Comparison of ENCODE assay signal across 27 cellular contexts in the genomic region with DNA sequence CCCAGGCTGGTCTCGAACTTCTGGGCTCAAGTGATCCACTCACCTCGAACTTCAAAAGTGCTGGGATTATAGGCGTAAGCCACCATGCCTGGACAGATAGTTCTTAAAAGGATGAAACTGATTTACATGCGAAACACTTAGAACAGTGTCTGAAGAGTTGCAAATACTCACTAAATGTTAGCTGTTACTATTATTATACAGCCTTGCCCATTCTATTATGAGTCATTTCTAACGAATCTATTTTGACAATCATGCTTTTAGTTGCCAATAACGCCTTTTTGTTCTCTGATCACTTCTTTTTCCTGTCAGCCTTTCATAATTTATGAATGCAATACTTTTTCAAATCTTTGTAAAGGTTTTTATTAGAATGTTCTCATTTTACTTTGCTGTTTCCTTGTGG.
"Had no signal": no experiment of that assay in that cellular context is flagged by ENCODE, and none has a peak within 500 bp of the region (broad histone marks: within the 10 kb centered on the region; RNA-seq: fewer than 3 reads in every experiment).

No MANE protein-coding gene starts in this region.

- H3K4me1 Mint-ChIP-seq: activated T-helper 17 cell treated with anti-CD3 and anti-CD28 coated beads, Interleukin-2, amount 50 U/mL, for 72 hours had no signal

- H3K36me3 Mint-ChIP-seq: activated naive CD4-positive, alpha-beta T cell treated with anti-CD3 and anti-CD28 coated beads, Interleukin-2, amount 50 U/mL, for 72 hours; naive B cell had no signal

- H3K4me2 ChIP-seq: hepatocyte had no signal

- H3K27ac ChIP-seq: breast epithelium, gastroesophageal sphincter, hepatocyte, left ventricle myocardium inferior, pancreas, prostate gland, tibial nerve, VCaP had no signal

- H3K4me3 Mint-ChIP-seq: activated T-helper 17 cell treated with anti-CD3 and anti-CD28 coated beads, Interleukin-2, amount 50 U/mL, for 72 hours; dendritic cell treated with granulocyte-macrophage colony-stimulating factor and Interleukin-4, amounts not matched to agents 40 ng/mL and 50 ng/mL, for 4 days; naive B cell; T-helper 1 cell treated with Interleukin-12 subunit alpha and Interleukin-12 subunit beta and Interleukin-4 antibody, amounts not matched to agents 30 μg/mL and 1 μg/mL, for 36 hours had no signal

- H3K4me1 ChIP-seq: breast epithelium, pancreas, prostate gland had no signal

- H3K79me2 ChIP-seq: hepatocyte had no signal

- H2AFZ ChIP-seq: hepatocyte had no signal

- H3K27me3 ChIP-seq: breast epithelium, gastroesophageal sphincter, hepatocyte, pancreas, tibial nerve had no signal

- DNase-seq: activated CD4-positive, alpha-beta T cell treated with anti-CD3 and anti-CD28 coated beads for 48 hours; activated CD4-positive, alpha-beta T cell treated with anti-CD3 and anti-CD28 coated beads, Interleukin-2, amount 50 U/mL, for 48 hours; activated CD8-positive, alpha-beta memory T cell treated with anti-CD3 and anti-CD28 coated beads, Interleukin-2, amount 50 U/mL, for 4 hours; activated T-cell treated with anti-CD3 and anti-CD28 coated beads, Interleukin-2, amount 50 U/mL, for 1 hour; central memory CD4-positive, alpha-beta T cell; effector CD8-positive, alpha-beta T cell; islet precursor cell; left ventricle myocardium inferior; naive B cell; pancreas; retina; stimulated activated CD4-positive, alpha-beta T cell treated with anti-CD3 and anti-CD28 coated beads, Interleukin-15, amount 100 ng/mL, for 24 hours; stimulated activated CD4-positive, alpha-beta T cell treated with anti-CD3 and anti-CD28 coated beads, Interleukin-2, amount 100 ng/mL, for 24 hours; stimulated activated naive CD4-positive, alpha-beta T cell; T-helper 9 cell had no signal

- H3K9me3 ChIP-seq: breast epithelium, gastroesophageal sphincter, left ventricle myocardium inferior, pancreas, prostate gland, tibial nerve had no signal

- H3K4me3 ChIP-seq: breast epithelium, gastroesophageal sphincter, hepatocyte, left ventricle myocardium inferior, lung, pancreas, prostate gland, tibial nerve had no signal

- H3K36me3 ChIP-seq: breast epithelium, gastroesophageal sphincter, left ventricle myocardium inferior, pancreas, prostate gland, tibial nerve had no signal

- ATAC-seq: activated naive CD4-positive, alpha-beta T cell treated with anti-CD3 and anti-CD28 coated beads, Interleukin-2, amount 50 U/mL, for 72 hours; activated T-helper 17 cell treated with anti-CD3 and anti-CD28 coated beads, Interleukin-2, amount 50 U/mL, for 72 hours; gastroesophageal sphincter; pancreas; sciatic nerve had no signal

- H3K27ac Mint-ChIP-seq: activated T-helper 17 cell treated with anti-CD3 and anti-CD28 coated beads, Interleukin-2, amount 50 U/mL, for 72 hours; dendritic cell treated with granulocyte-macrophage colony-stimulating factor and Interleukin-4, amounts not matched to agents 40 ng/mL and 50 ng/mL, for 4 days; naive B cell; T-helper 1 cell treated with Interleukin-12 subunit alpha and Interleukin-12 subunit beta and Interleukin-4 antibody, amounts not matched to agents 30 μg/mL and 1 μg/mL, for 36 hours had no signal

- H3K27me3 Mint-ChIP-seq: activated T-helper 17 cell treated with anti-CD3 and anti-CD28 coated beads, Interleukin-2, amount 50 U/mL, for 72 hours; dendritic cell treated with granulocyte-macrophage colony-stimulating factor and Interleukin-4, amounts not matched to agents 40 ng/mL and 50 ng/mL, for 4 days; naive B cell had no signal

- H3K9me3 Mint-ChIP-seq: activated naive CD4-positive, alpha-beta T cell treated with anti-CD3 and anti-CD28 coated beads, Interleukin-2, amount 50 U/mL, for 72 hours; activated T-helper 17 cell treated with anti-CD3 and anti-CD28 coated beads, Interleukin-2, amount 50 U/mL, for 72 hours; dendritic cell treated with granulocyte-macrophage colony-stimulating factor and Interleukin-4, amounts not matched to agents 40 ng/mL and 50 ng/mL, for 4 days; naive B cell; T-helper 1 cell treated with Interleukin-12 subunit alpha and Interleukin-12 subunit beta and Interleukin-4 antibody, amounts not matched to agents 30 μg/mL and 1 μg/mL, for 36 hours had no signal
